1 cellular context compared by ENCODE assay signal in the genomic region with DNA sequence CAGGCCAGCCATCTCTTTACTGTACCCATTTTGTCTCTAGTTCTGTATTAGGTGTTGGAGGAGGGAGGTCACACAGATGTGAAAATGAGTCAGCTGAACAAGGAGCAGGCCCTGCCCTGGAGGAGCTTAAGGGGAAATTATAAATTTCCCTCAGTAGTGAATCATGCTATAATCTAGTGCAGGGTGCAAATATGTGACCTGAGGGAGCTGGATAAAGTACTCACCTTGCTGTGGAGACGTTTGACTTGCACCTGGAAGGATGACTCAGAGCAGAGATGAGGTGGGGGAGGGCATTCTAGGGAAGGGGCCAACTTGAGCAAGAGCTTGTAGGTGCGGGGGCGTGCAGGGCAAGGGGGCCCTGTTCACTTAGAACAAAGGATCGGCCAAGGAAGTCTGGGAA.
TF ChIP-seq lines count a peak whose summit lies in the region.

No MANE protein-coding gene starts in this region.

TF ChIP-seq in HCT116, 20 proteins besides CTCF, POLR2A, EP300 and RAD21:
- TF ChIP-seq EZH2phosphoT487 (IDR thresholded peaks at IDR 0.05; ENCODE audit: borderline replicate concordance) (no peak), POLR2AphosphoS5 (IDR thresholded peaks at IDR 0.05; ENCODE audit: low read depth, low read length) (no peak), SP1 (IDR thresholded peaks at IDR 0.05; ENCODE audit: low read depth) (no peak), ZFX (IDR thresholded peaks at IDR 0.05) (no peak), SIN3A (IDR thresholded peaks at IDR 0.05; ENCODE audit: low read depth) (no peak), ELF1 (IDR thresholded peaks at IDR 0.05; ENCODE audit: borderline replicate concordance, low read depth) (no peak), ZNF274 (IDR thresholded peaks at IDR 0.05; ENCODE audit: low read depth, low read length) (no peak), ATF3 (IDR thresholded peaks at IDR 0.05) (no peak)
- TF ChIP-seq, protein P1, sequence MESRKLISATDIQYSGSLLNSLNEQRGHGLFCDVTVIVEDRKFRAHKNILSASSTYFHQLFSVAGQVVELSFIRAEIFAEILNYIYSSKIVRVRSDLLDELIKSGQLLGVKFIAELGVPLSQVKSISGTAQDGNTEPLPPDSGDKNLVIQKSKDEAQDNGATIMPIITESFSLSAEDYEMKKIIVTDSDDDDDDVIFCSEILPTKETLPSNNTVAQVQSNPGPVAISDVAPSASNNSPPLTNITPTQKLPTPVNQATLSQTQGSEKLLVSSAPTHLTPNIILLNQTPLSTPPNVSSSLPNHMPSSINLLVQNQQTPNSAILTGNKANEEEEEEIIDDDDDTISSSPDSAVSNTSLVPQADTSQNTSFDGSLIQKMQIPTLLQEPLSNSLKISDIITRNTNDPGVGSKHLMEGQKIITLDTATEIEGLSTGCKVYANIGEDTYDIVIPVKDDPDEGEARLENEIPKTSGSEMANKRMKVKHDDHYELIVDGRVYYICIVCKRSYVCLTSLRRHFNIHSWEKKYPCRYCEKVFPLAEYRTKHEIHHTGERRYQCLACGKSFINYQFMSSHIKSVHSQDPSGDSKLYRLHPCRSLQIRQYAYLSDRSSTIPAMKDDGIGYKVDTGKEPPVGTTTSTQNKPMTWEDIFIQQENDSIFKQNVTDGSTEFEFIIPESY (IDR thresholded peaks at IDR 0.05; ENCODE audit: extremely low read depth, insufficient replicate concordance, low read length) = no peak
